In genomic region chr2:144414324-144414845, GRCh38 we compare ENCODE assay signal across 8 cellular contexts.
DNase-seq lines count a peak whose midpoint lies in the region; ATAC-seq and TF ChIP-seq lines count a peak whose summit lies in the region.

No MANE protein-coding gene starts in this region.

- H2AFZ ChIP-seq in IMR-90 (replicated peaks; ENCODE audit: low read length, poor library complexity) = peak overlapping the region; percentile 73
- no peak overlapping the region for H2AFZ ChIP-seq in mammary epithelial cell (ENCODE audit: low read depth, low read length)

- BruUV-seq in IMR-90 (replicated peaks; lab: Mats Ljungman, UMichigan) = no TSS peak
- BruUV-seq in mammary epithelial cell (replicated peaks; lab: Mats Ljungman, UMichigan) = no TSS peak

- CTCF ChIA-PET in IMR-90 (lab: Yijun Ruan, JAX) (interaction anchor here (0.5 kb wide), 1 partner anchor 18 kb away, joined by 3 read pairs; no protein-coding TSS in a partner anchor), mammary epithelial cell (lab: Charles Lee; ENCODE audit: low non-redundant PET) (no interaction called here)

- peak overlapping the region; percentile 17; the same call in 1 of the 2 replicates for H4K5ac ChIP-seq in IMR-90 (ENCODE audit: low read depth, low read length)

- H3K4me1 ChIP-seq in IMR-90 (ENCODE audit: control insufficient read depth, insufficient read depth, low read length) (peaks cover 6% of the 10 kb centered on the region), mammary epithelial cell (ENCODE audit: insufficient read depth, low read length) (peaks cover 7% of the 10 kb centered on the region), psoas muscle (no peaks in the 10 kb centered on the region)

- H2BK15ac ChIP-seq in IMR-90 (ENCODE audit: low read depth, low read length) = peak overlapping the region; percentile 5; the same call in 1 of the 3 replicates

- peak overlapping the region; percentile 66 for H2BK5ac ChIP-seq in IMR-90 (ENCODE audit: low read depth, low read length, poor library complexity, severe bottlenecking)

- no peak overlapping the region for H4K91ac ChIP-seq in IMR-90 (ENCODE audit: insufficient read depth, low read depth, low read length)

- POLR2A ChIA-PET in IMR-90 (lab: Charles Lee; ENCODE audit: unreplicated experiment) = interaction anchor here (0.5 kb wide), 1 partner anchor 96 kb away, joined by 7 read pairs; no protein-coding TSS in a partner anchor

- peak overlapping the region; percentile 66; the same call in 1 of the 2 replicates for H3K14ac ChIP-seq in IMR-90 (replicated peaks; ENCODE audit: low read depth, low read length)

- no peak overlapping the region for H3K9ac ChIP-seq in IMR-90 (ENCODE audit: low read depth, low read length)
- no peak overlapping the region for H3K9ac ChIP-seq in mammary epithelial cell (ENCODE audit: insufficient read depth, low read length)

- peaks cover 4% of the 10 kb centered on the region for H3K9me3 Mint-ChIP-seq in nephron progenitor cell

- ATAC-seq in GM18870 (IDR thresholded peaks at IDR 0.05; ENCODE audit: unreplicated experiment) = peak; percentile 95
- peak; percentile 95 for ATAC-seq in IMR-90 (ENCODE audit: low read depth)
- ATAC-seq in psoas muscle = peak; percentile 75 to 84 (median 81)

- H3K18ac ChIP-seq in IMR-90 (ENCODE audit: low read depth, low read length) = 0 out of 2 replicates have a peak overlapping the region, but pooled peaks have one; percentile 19

- H3K36me3 Mint-ChIP-seq in nephron progenitor cell (ENCODE audit: low read depth) = peaks cover 89% of the 10 kb centered on the region

- TF ChIP-seq POLR2A in IMR-90 (IDR thresholded peaks at IDR 0.05; ENCODE audit: low read depth, low read length) = no peak

- peak; percentile 60 for DNase-seq in A172 (ENCODE audit: low spot score)
- peak; percentile 97 for DNase-seq in IMR-90
- DNase-seq in mammary epithelial cell = peak; percentile 89
- peak; percentile 31 to 58 for DNase-seq in psoas muscle
- no peak for DNase-seq in NCI-H446 (lab: John Stamatoyannopoulos, UW)
- no peak for DNase-seq in nephron progenitor cell
- DNase-seq in NCI-H2196 (lab: John Stamatoyannopoulos, UW; ENCODE audit: unreplicated experiment) = no peak

- no peak for TF ChIP-seq RAD21 in IMR-90 (IDR thresholded peaks at IDR 0.05; ENCODE audit: low read length)

- no peaks in the 10 kb centered on the region for H3K9me3 ChIP-seq in IMR-90 (ENCODE audit: control insufficient read depth, insufficient read depth, low read length)
- no peaks in the 10 kb centered on the region for H3K9me3 ChIP-seq in mammary epithelial cell (replicated peaks; ENCODE audit: insufficient read depth, low read length)
- H3K9me3 ChIP-seq in psoas muscle = no peaks in the 10 kb centered on the region

- H4K20me1 ChIP-seq in IMR-90 (ENCODE audit: insufficient read depth, low read length) (no peaks in the 10 kb centered on the region), mammary epithelial cell (ENCODE audit: insufficient read depth, low read length) (no peaks in the 10 kb centered on the region)

- H3K4me3 ChIP-seq in IMR-90 (ENCODE audit: insufficient read depth, low read depth, low read length) (no peak overlapping the region), mammary epithelial cell (replicated peaks in 1 of 3; ENCODE audit: insufficient read depth in 1 of 3, low read depth in 2 of 3, low read length in 3 of 3) (no peak overlapping the region), psoas muscle (no peak overlapping the region)

- peak overlapping the region; percentile 3 to 56; a peak in 2 of 4 replicates for H4K8ac ChIP-seq in IMR-90 (ENCODE audit: low read depth in 2 of 2, low read length in 2 of 2)

- H3K79me1 ChIP-seq in IMR-90 (ENCODE audit: low read depth in 1 of 2, low read length in 2 of 2) = peaks cover 10 to 23% of the 10 kb centered on the region in 2 experiments

- H3K9me1 ChIP-seq in IMR-90 (ENCODE audit: insufficient read depth, low read length) = peaks cover 3% of the 10 kb centered on the region

- 53% methylated on average over 2 of the region's 5 CpGs; no CpG with 5 or more reads in 1 of the 2 experiments for WGBS in IMR-90 (ENCODE audit: extremely low coverage in 2 of 2, insufficient read length in 1 of 2), 2 experiments
- WGBS in mammary epithelial cell (ENCODE audit: low coverage, missing lambda C conversion rate) = 99% methylated on average over 5 of the region's 5 CpGs
- 81 to 89% (median 82%) methylated on average over 5 of the region's 5 CpGs for WGBS in psoas muscle, 3 donors

- intact Hi-C loops in IMR-90 (cut with micrococcal nuclease) = no loop called here
- intact Hi-C loops in mammary epithelial cell (cut with micrococcal nuclease) = no loop called here
- intact Hi-C loops in psoas muscle (cut with DNase I) = no loop called here

- H3K4me3 Mint-ChIP-seq in nephron progenitor cell = no peak overlapping the region

- H2BK120ac ChIP-seq in IMR-90 (ENCODE audit: low read depth, low read length) = peak overlapping the region; percentile 41; the same call in 1 of the 2 replicates

- H2AK5ac ChIP-seq in IMR-90 (ENCODE audit: low read depth, low read length) = peak overlapping the region; percentile 6; the same call in 1 of the 2 replicates

- peak overlapping the region; percentile 74 for H3K4me2 ChIP-seq in IMR-90 (ENCODE audit: low read depth, low read length)
- no peak overlapping the region for H3K4me2 ChIP-seq in mammary epithelial cell (ENCODE audit: insufficient read depth, low read depth, low read length)

- H3K4ac ChIP-seq in IMR-90 (ENCODE audit: low read depth, low read length) = peak overlapping the region; percentile 58; the same call in 1 of the 2 replicates

- H3K27ac ChIP-seq in IMR-90 (ENCODE audit: insufficient read depth, low read length) (peak overlapping the region; percentile 51), mammary epithelial cell (ENCODE audit: insufficient read depth, low read depth, low read length) (peak overlapping the region; percentile 7), psoas muscle (peak overlapping the region; percentile 18)

- H2AK9ac ChIP-seq in IMR-90 (replicated peaks; ENCODE audit: low read depth, low read length, poor library complexity) = peak overlapping the region; percentile 66

- H3K23ac ChIP-seq in IMR-90 (ENCODE audit: low read depth, low read length) = no peak overlapping the region

- H3K4me1 Mint-ChIP-seq in nephron progenitor cell = no peaks in the 10 kb centered on the region

- dilution Hi-C loops in IMR-90 (cut with HindIII; ENCODE audit: low sequenced_read_pairs, unreplicated experiment) (no loop called here), mammary epithelial cell (cut with HindIII; ENCODE audit: low sequenced_read_pairs) (no loop called here)

- H3K27me3 Mint-ChIP-seq in nephron progenitor cell (ENCODE audit: low read depth, poor library complexity) = no peaks in the 10 kb centered on the region

- peak overlapping the region; percentile 9; the same call in 1 of the 2 replicates for H2BK20ac ChIP-seq in IMR-90 (ENCODE audit: low read depth, low read length)

- no peak overlapping the region for H3K27ac Mint-ChIP-seq in nephron progenitor cell

- TF ChIP-seq CTCF in IMR-90 (conservative IDR thresholded peaks at IDR 0.05; ENCODE audit: low read depth, low read length) = no peak
- TF ChIP-seq CTCF in mammary epithelial cell (conservative IDR thresholded peaks at IDR 0.05 in 1 of 2, IDR thresholded peaks at IDR 0.05 in 1 of 2; ENCODE audit: extremely low read depth in 1 of 2, insufficient read depth in 1 of 2, low read depth in 1 of 2, low read length in 2 of 2) = no peak
- no peak for TF ChIP-seq CTCF in psoas muscle (IDR thresholded peaks at IDR 0.05)
- no peak for TF ChIP-seq CTCF in nephron progenitor cell (IDR thresholded peaks at IDR 0.05)

- H3K79me2 ChIP-seq in mammary epithelial cell (ENCODE audit: insufficient read depth, low read length) = no peaks in the 10 kb centered on the region

- in situ Hi-C loops in IMR-90 (cut with MboI; ENCODE audit: low sequenced_read_pairs) = no loop called here
- in situ Hi-C loops in mammary epithelial cell (cut with MboI; ENCODE audit: low sequenced_read_pairs in 2 of 2) = no loop called here

- H3K56ac ChIP-seq in IMR-90 (ENCODE audit: extremely low read depth, insufficient read depth, low read length) = no peak overlapping the region

- peaks cover 4% of the 10 kb centered on the region; the same call in 1 of the 2 replicates for H3K36me3 ChIP-seq in IMR-90 (ENCODE audit: control insufficient read depth, insufficient read depth, low read length)
- no peaks in the 10 kb centered on the region for H3K36me3 ChIP-seq in mammary epithelial cell (ENCODE audit: insufficient read depth, low read length)
- peaks cover 0 to 13% of the 10 kb centered on the region in 2 donors for H3K36me3 ChIP-seq in psoas muscle (ENCODE audit: insufficient read depth in 1 of 2, low read depth in 1 of 2)

- H3K27me3 ChIP-seq in IMR-90 (ENCODE audit: control insufficient read depth, insufficient read depth, low read length) (no peaks in the 10 kb centered on the region), mammary epithelial cell (ENCODE audit: insufficient read depth, low read length) (no peaks in the 10 kb centered on the region), psoas muscle (ENCODE audit: insufficient read depth in 3 of 3, low read length in 2 of 3) (no peaks in the 10 kb centered on the region)

TF ChIP-seq in IMR-90, 13 proteins besides CTCF, POLR2A, EP300 and RAD21:
- TF ChIP-seq MXI1 (IDR thresholded peaks at IDR 0.05; ENCODE audit: borderline replicate concordance, low read depth, low read length) (no peak), MAZ (IDR thresholded peaks at IDR 0.05; ENCODE audit: borderline replicate concordance, low read depth, low read length) (no peak), FOS (IDR thresholded peaks at IDR 0.05; ENCODE audit: low read depth, low read length) (peak; percentile 89), MAFK (IDR thresholded peaks at IDR 0.05; ENCODE audit: low read depth, low read length) (no peak), CEBPB (IDR thresholded peaks at IDR 0.05; ENCODE audit: low read depth, low read length) (peak; percentile 98), RCOR1 (IDR thresholded peaks at IDR 0.05; ENCODE audit: insufficient replicate concordance, low read length) (no peak), NFE2L2 (IDR thresholded peaks at IDR 0.05; ENCODE audit: low read depth, low read length) (peak; percentile 67; the same call in 1 of the 2 replicates), SMC3 (IDR thresholded peaks at IDR 0.05; ENCODE audit: low read depth, low read length) (peak; percentile 9; the same call in 1 of the 2 replicates), ELK1 (IDR thresholded peaks at IDR 0.05; ENCODE audit: borderline replicate concordance, low read depth, low read length) (no peak)

Comparison
In these comparisons a context has a peak if more than half of its experiments do, and no peak if none do; other contexts are left out.
1. DNase-seq: peak in A172 (single experiment), IMR-90 (single experiment), mammary epithelial cell (single experiment) and psoas muscle (2 of 2); none in NCI-H446 (0 of 2), nephron progenitor cell (single experiment) and NCI-H2196 (single experiment).
2. Peak in every context shown above with its lines, with median percentiles within 50 percentile points of each other: ATAC-seq and H3K27ac ChIP-seq.